In the genomic region with DNA sequence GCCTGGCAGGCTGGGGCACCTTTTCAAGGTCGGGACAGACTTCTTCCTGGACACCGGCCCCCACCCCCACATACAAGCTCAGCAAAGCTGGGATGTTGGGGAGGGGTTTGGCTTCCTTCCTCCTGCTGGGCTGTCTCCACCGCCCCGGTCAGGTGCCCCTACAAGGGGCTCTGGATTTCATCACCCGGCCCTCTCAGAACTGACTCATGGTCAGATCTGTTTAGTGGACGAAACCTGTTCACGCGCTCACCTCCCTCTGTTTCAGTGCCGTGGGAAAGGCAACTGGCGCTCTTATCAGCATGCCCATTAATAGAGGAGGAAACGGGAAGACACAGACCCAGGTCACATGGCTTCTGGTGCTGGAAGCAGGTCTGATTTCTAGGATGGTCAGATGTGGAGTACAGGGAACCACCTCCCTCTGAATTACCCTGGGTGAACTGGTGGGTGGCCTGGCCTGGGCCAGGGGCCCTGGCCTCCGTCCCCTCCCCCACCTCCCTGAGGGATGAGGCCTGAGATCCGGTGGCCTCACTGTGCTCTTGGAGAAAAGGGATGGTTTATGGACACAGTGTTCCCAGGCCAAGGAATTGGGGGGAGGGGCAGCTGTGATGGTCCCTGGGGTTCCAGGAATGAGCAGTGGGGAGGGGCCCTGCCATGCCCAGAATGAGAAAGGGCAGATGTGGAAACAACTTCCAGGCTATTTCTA, we compare ENCODE assay signal across 10 cellular contexts.
DNase-seq lines count a peak whose midpoint lies in the region; ATAC-seq and TF ChIP-seq lines count a peak whose summit lies in the region.
"Had no signal": no experiment of that assay in that cellular context is flagged by ENCODE, and none has a peak within 500 bp of the region (broad histone marks: within the 10 kb centered on the region; RNA-seq: fewer than 3 reads in every experiment).

No MANE protein-coding gene starts in this region.

- H3K27ac Mint-ChIP-seq in stimulated activated memory B cell treated with anti-CD40 and anti-IgM and Interleukin-4, amounts not matched to agents 10 μg/mL and 1 μg/mL and 100 μg/mL, for 72 hours: peak overlapping the region; percentile 31

- no peaks in the 10 kb centered on the region for H3K36me3 Mint-ChIP-seq in stimulated activated memory B cell treated with anti-CD40 and anti-IgM and Interleukin-4, amounts not matched to agents 10 μg/mL and 1 μg/mL and 100 μg/mL, for 72 hours

- DNase-seq in NB4 (ENCODE audit: low read depth): peak; percentile 61
- DNase-seq in fibroblast of peridontal ligament (ENCODE audit: extremely low read depth): peak; percentile 20
- peak; percentile 79 to 95 for DNase-seq in lung microvascular endothelial cell (ENCODE audit: low read depth in 2 of 2)
- no peak for DNase-seq in DMS 273 (lab: John Stamatoyannopoulos, UW; ENCODE audit: unreplicated experiment)
- DNase-seq in NCI-H128 (lab: John Stamatoyannopoulos, UW; ENCODE audit: unreplicated experiment): no peak
- DNase-seq: activated T-cell treated with anti-CD3 and anti-CD28 coated beads, Interleukin-2, amount 50 U/mL, for 48 hours; DMS 273 treated with DMSO at 0.1 percent for 48 hours had no signal

- peaks cover 10% of the 10 kb centered on the region for H3K4me1 Mint-ChIP-seq in stimulated activated memory B cell treated with anti-CD40 and anti-IgM and Interleukin-4, amounts not matched to agents 10 μg/mL and 1 μg/mL and 100 μg/mL, for 72 hours

- no peak for ATAC-seq in stimulated activated memory B cell treated with anti-CD40 and anti-IgM and Interleukin-4, amounts not matched to agents 10 μg/mL and 1 μg/mL and 100 μg/mL, for 72 hours
- ATAC-seq in GM18861 (IDR thresholded peaks at IDR 0.05; ENCODE audit: unreplicated experiment): no peak
- ATAC-seq in HG02938 (IDR thresholded peaks at IDR 0.05; ENCODE audit: unreplicated experiment): no peak

- no peak for TF ChIP-seq POLR2A in NB4 (IDR thresholded peaks at IDR 0.05; ENCODE audit: extremely low read depth, insufficient read length)

- H3K4me3 Mint-ChIP-seq in stimulated activated memory B cell treated with anti-CD40 and anti-IgM and Interleukin-4, amounts not matched to agents 10 μg/mL and 1 μg/mL and 100 μg/mL, for 72 hours: no peak overlapping the region

- H3K9me3 Mint-ChIP-seq in stimulated activated memory B cell treated with anti-CD40 and anti-IgM and Interleukin-4, amounts not matched to agents 10 μg/mL and 1 μg/mL and 100 μg/mL, for 72 hours: no peaks in the 10 kb centered on the region

- no peaks in the 10 kb centered on the region for H3K27me3 Mint-ChIP-seq in stimulated activated memory B cell treated with anti-CD40 and anti-IgM and Interleukin-4, amounts not matched to agents 10 μg/mL and 1 μg/mL and 100 μg/mL, for 72 hours

- no peak overlapping the region for H3K4me3 ChIP-seq in NB4 (ENCODE audit: low read depth, low read length)

- no peak for TF ChIP-seq CTCF in NB4 (IDR thresholded peaks at IDR 0.05; ENCODE audit: low read depth, low read length)

Comparison
In these comparisons a context has a peak if more than half of its experiments do, and no peak if none do; other contexts are left out.
1. DNase-seq: peak in NB4 (single experiment), fibroblast of peridontal ligament (single experiment) and lung microvascular endothelial cell (2 of 2); none in DMS 273 (single experiment) and NCI-H128 (single experiment).